In genomic region chr6:30615219-30615957, GRCh38 we compare ENCODE assay signal across 2 cellular contexts.
TF ChIP-seq lines count a peak whose summit lies in the region.

No MANE protein-coding gene starts in this region.

TF ChIP-seq in WTC11, 78 proteins besides CTCF, POLR2A, EP300 and RAD21 (continues in another document):
- TF ChIP-seq HMGXB4 (CRISPR knock-in tag; IDR thresholded peaks at IDR 0.05) (no peak), PRRX2 (CRISPR knock-in tag; IDR thresholded peaks at IDR 0.05) (peak; percentile 92), ZNF263 (CRISPR knock-in tag; IDR thresholded peaks at IDR 0.05; ENCODE audit: low read depth) (no peak), ATF3 (CRISPR knock-in tag; conservative IDR thresholded peaks at IDR 0.05) (no peak), AR (CRISPR knock-in tag; IDR thresholded peaks at IDR 0.05) (peak; percentile 87), SOX15 (CRISPR knock-in tag; IDR thresholded peaks at IDR 0.05) (no peak), PREB (CRISPR knock-in tag; IDR thresholded peaks at IDR 0.05; ENCODE audit: borderline replicate concordance) (0 out of 2 replicates have a peak, but pooled peaks have one; percentile 35), SP1 (CRISPR knock-in tag; conservative IDR thresholded peaks at IDR 0.05) (0 out of 2 replicates have a peak, but pooled peaks have one; percentile 8), ARID4B (CRISPR knock-in tag; IDR thresholded peaks at IDR 0.05; ENCODE audit: borderline replicate concordance) (no peak)

TF ChIP-seq in H1, 55 proteins besides CTCF, POLR2A, EP300 and RAD21:
- TF ChIP-seq SRF (IDR thresholded peaks at IDR 0.05; ENCODE audit: low read depth, low read length) (no peak), FOSL1 (IDR thresholded peaks at IDR 0.05; ENCODE audit: insufficient read depth, low read depth, low read length) (no peak), ZNF274 (IDR thresholded peaks at IDR 0.05; ENCODE audit: borderline replicate concordance, extremely low read depth, low read length) (no peak), BRCA1 (IDR thresholded peaks at IDR 0.05; ENCODE audit: low read depth, low read length) (no peak; the same call in 1 of the 2 replicates), YY1 (IDR thresholded peaks at IDR 0.05; ENCODE audit: low read depth, low read length) (peak; percentile 84; the same call in 1 of the 2 replicates), BCL11A (IDR thresholded peaks at IDR 0.05; ENCODE audit: low read depth in 2 of 2, low read length in 2 of 2) (no peak), CHD7 (IDR thresholded peaks at IDR 0.05; ENCODE audit: insufficient replicate concordance, low read length) (no peak), TAF7 (optimal IDR thresholded peaks at IDR 0.05; ENCODE audit: borderline replicate concordance, low read depth, low read length) (peak; percentile 79), HDAC2 (IDR thresholded peaks at IDR 0.05; ENCODE audit: borderline replicate concordance in 1 of 2, low read depth in 2 of 2, low read length in 2 of 2) (no peak), POLR2AphosphoS5 (IDR thresholded peaks at IDR 0.05; ENCODE audit: low read depth, low read length) (peak; percentile 91), E2F6 (IDR thresholded peaks at IDR 0.05) (no peak), MAFK (IDR thresholded peaks at IDR 0.05; ENCODE audit: low read depth, low read length) (no peak), GTF2F1 (IDR thresholded peaks at IDR 0.05; ENCODE audit: borderline replicate concordance, low read depth, low read length) (no peak), SIRT6 (IDR thresholded peaks at IDR 0.05; ENCODE audit: low read length) (no peak), RXRA (IDR thresholded peaks at IDR 0.05; ENCODE audit: insufficient read depth, low read depth, low read length) (no peak), ASH2L (IDR thresholded peaks at IDR 0.05; ENCODE audit: low read length) (no peak), NANOG (IDR thresholded peaks at IDR 0.05; ENCODE audit: insufficient read depth, low read depth, low read length, poor library complexity, severe bottlenecking) (no peak), TBP (IDR thresholded peaks at IDR 0.05; ENCODE audit: low read depth, low read length) (peak; percentile 43; the same call in 1 of the 2 replicates), NRF1 (IDR thresholded peaks at IDR 0.05; ENCODE audit: low read depth, low read length) (no peak), EGR1 (IDR thresholded peaks at IDR 0.05; ENCODE audit: borderline replicate concordance, low read depth, low read length) (no peak), CBX5 (IDR thresholded peaks at IDR 0.05; ENCODE audit: low read depth, low read length) (no peak), KDM4A (IDR thresholded peaks at IDR 0.05; ENCODE audit: low read depth, low read length, severe bottlenecking) (no peak), SP4 (IDR thresholded peaks at IDR 0.05; ENCODE audit: low read length) (no peak), RBBP5 (IDR thresholded peaks at IDR 0.05; ENCODE audit: borderline replicate concordance, low read depth, low read length) (no peak), CHD2 (IDR thresholded peaks at IDR 0.05; ENCODE audit: low read length) (no peak), SUZ12 (IDR thresholded peaks at IDR 0.05; ENCODE audit: low read length) (no peak), SAP30 (IDR thresholded peaks at IDR 0.05; ENCODE audit: insufficient read depth, insufficient replicate concordance, low read length) (no peak), TAF1 (IDR thresholded peaks at IDR 0.05; ENCODE audit: low read depth, low read length) (peak; percentile 84), EZH2 (IDR thresholded peaks at IDR 0.05; ENCODE audit: low read depth, low read length, severe bottlenecking) (no peak), RFX5 (IDR thresholded peaks at IDR 0.05; ENCODE audit: borderline replicate concordance, low read depth, low read length) (no peak), HDAC6 (IDR thresholded peaks at IDR 0.05; ENCODE audit: low read depth, low read length) (no peak), KDM1A (IDR thresholded peaks at IDR 0.05; ENCODE audit: borderline replicate concordance, low read length) (no peak), ATF3 (IDR thresholded peaks at IDR 0.05; ENCODE audit: insufficient read depth, low read depth, low read length) (no peak), MAX (IDR thresholded peaks at IDR 0.05) (no peak), JUN (IDR thresholded peaks at IDR 0.05; ENCODE audit: low read depth, low read length) (no peak), TCF12 (IDR thresholded peaks at IDR 0.05; ENCODE audit: low read depth, low read length) (no peak), CTBP2 (IDR thresholded peaks at IDR 0.05; ENCODE audit: borderline replicate concordance, insufficient read depth, insufficient read length, low read length) (no peak), JUND (IDR thresholded peaks at IDR 0.05; ENCODE audit: low read length) (no peak), CREB1 (IDR thresholded peaks at IDR 0.05) (0 out of 2 replicates have a peak, but pooled peaks have one; percentile 3), SP1 (IDR thresholded peaks at IDR 0.05; ENCODE audit: low read depth, low read length) (no peak), SIX5 (IDR thresholded peaks at IDR 0.05; ENCODE audit: low read depth, low read length) (no peak), RNF2 (IDR thresholded peaks at IDR 0.05; ENCODE audit: borderline replicate concordance, low read depth, low read length, missing control alignments, poor library complexity, severe bottlenecking) (no peak), POU5F1 (IDR thresholded peaks at IDR 0.05; ENCODE audit: low read depth, low read length) (no peak), USF2 (IDR thresholded peaks at IDR 0.05; ENCODE audit: low read length) (no peak), BACH1 (IDR thresholded peaks at IDR 0.05; ENCODE audit: low read length) (no peak), SIN3A (conservative IDR thresholded peaks at IDR 0.05 in 1 of 2, IDR thresholded peaks at IDR 0.05 in 1 of 2; ENCODE audit: low read depth in 1 of 2, low read length in 2 of 2) (no peak), KDM5A (IDR thresholded peaks at IDR 0.05; ENCODE audit: low read length) (no peak), GABPA (IDR thresholded peaks at IDR 0.05; ENCODE audit: borderline replicate concordance, insufficient read depth, low read length) (no peak), SP2 (IDR thresholded peaks at IDR 0.05; ENCODE audit: low read length) (no peak), ATF2 (IDR thresholded peaks at IDR 0.05; ENCODE audit: low read length) (peak; percentile 20; the same call in 1 of the 2 replicates), TEAD4 (IDR thresholded peaks at IDR 0.05; ENCODE audit: low read depth, low read length) (no peak), CHD1 (IDR thresholded peaks at IDR 0.05; ENCODE audit: low read depth, low read length) (peak; percentile 90), PHF8 (conservative IDR thresholded peaks at IDR 0.05; ENCODE audit: low read depth, low read length) (no peak; the same call in 1 of the 2 replicates), CEBPB (IDR thresholded peaks at IDR 0.05; ENCODE audit: low read depth, low read length) (no peak), CBX8 (IDR thresholded peaks at IDR 0.05; ENCODE audit: borderline replicate concordance, low read depth, low read length) (no peak)
TF ChIP-seq in H1: peak in this region for 8.
